8 cellular contexts compared by ENCODE assay signal in the genomic region with DNA sequence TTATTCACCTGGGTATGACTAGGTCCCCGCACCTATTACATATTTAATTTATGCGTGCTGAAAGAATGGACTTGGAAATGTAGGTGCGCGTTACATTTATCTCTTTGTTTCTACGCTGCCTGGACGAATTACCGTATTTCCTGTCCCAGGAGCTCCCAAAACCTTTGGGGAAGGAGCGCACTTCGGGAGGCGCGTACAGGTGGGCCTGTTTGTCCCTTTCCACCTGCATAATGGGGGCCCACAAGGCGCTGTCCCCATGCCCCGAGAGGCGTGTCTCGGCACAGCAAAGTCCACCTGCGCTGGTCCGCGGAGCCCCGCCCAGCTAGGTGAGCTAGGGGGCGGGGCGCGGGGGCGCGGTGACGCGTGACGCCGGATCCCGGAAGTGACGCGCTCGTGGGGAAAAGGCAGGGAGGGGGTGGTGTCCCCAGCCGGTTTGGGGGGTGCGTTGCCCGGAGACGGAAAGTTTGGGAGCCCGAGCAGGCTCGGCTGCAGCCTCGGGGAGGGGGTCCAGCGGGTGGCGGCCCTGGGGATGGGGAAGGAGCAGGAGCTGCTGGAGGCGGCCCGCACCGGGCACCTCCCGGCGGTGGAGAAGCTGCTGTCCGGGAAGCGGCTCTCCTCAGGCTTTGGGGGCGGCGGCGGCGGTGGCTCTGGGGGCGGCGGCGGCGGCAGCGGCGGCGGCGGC. TPM values are rescaled to one million over a fixed set of nuclear protein-coding genes. Genes with fewer than 3 reads are reported as not detected.
DNase-seq lines count a peak whose midpoint lies in the region; ATAC-seq and TF ChIP-seq lines count a peak whose summit lies in the region.

A gene with protein sequence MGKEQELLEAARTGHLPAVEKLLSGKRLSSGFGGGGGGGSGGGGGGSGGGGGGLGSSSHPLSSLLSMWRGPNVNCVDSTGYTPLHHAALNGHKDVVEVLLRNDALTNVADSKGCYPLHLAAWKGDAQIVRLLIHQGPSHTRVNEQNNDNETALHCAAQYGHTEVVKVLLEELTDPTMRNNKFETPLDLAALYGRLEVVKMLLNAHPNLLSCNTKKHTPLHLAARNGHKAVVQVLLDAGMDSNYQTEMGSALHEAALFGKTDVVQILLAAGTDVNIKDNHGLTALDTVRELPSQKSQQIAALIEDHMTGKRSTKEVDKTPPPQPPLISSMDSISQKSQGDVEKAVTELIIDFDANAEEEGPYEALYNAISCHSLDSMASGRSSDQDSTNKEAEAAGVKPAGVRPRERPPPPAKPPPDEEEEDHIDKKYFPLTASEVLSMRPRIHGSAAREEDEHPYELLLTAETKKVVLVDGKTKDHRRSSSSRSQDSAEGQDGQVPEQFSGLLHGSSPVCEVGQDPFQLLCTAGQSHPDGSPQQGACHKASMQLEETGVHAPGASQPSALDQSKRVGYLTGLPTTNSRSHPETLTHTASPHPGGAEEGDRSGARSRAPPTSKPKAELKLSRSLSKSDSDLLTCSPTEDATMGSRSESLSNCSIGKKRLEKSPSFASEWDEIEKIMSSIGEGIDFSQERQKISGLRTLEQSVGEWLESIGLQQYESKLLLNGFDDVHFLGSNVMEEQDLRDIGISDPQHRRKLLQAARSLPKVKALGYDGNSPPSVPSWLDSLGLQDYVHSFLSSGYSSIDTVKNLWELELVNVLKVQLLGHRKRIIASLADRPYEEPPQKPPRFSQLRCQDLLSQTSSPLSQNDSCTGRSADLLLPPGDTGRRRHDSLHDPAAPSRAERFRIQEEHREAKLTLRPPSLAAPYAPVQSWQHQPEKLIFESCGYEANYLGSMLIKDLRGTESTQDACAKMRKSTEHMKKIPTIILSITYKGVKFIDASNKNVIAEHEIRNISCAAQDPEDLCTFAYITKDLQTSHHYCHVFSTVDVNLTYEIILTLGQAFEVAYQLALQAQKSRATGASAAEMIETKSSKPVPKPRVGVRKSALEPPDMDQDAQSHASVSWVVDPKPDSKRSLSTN (plus strand): TSS at position 382 of the 682 bp plus-strand sequence. CDS start 148 bp downstream, at position 530.

- intact Hi-C loops in Right ventricle myocardium inferior (cut with DNase I) = loop anchor here (2.0 kb wide), 1 partner anchor 76 kb away; no protein-coding TSS in a partner anchor
- intact Hi-C loops in ovary (cut with DNase I) = loop anchor here in 2 of 4 donors (5.0 to 10.0 kb wide), 2 partner anchors 96 to 132 kb away; partner anchors contain the start of gene SNRPC (in 1 of the 2)
- intact Hi-C loops in testis (cut with DNase I; ENCODE audit: low total_unique reads) = no loop called here

- peak within 1 kb of the TSS; percentile 80 for H3K4me3 ChIP-seq in LNCaP clone FGC (ENCODE audit: low read depth, low read length)
- H3K4me3 ChIP-seq in SK-N-SH (ENCODE audit: low read depth in 2 of 2, low read length in 1 of 2) = peak within 1 kb of the TSS; percentile 92 to 95
- H3K4me3 ChIP-seq in ovary = peak within 1 kb of the TSS; percentile 88
- H3K4me3 ChIP-seq in testis = peak within 1 kb of the TSS; percentile 88 to 91

- TF ChIP-seq RAD21 in SK-N-SH (IDR thresholded peaks at IDR 0.05; ENCODE audit: low read length) = no peak

- H3K4me3 Mint-ChIP-seq in activated naive CD4-positive, alpha-beta T cell treated with anti-CD3 and anti-CD28 coated beads, Interleukin-2, amount 50 U/mL, for 24 hours = peak within 1 kb of the TSS; percentile 100

- TF ChIP-seq CTCF in LNCaP clone FGC (IDR thresholded peaks at IDR 0.05; ENCODE audit: control insufficient read depth, extremely low read depth, insufficient read depth) = no peak
- TF ChIP-seq CTCF in SK-N-SH (IDR thresholded peaks at IDR 0.05) = no peak
- no peak for TF ChIP-seq CTCF in ovary (IDR thresholded peaks at IDR 0.05)
- no peak for TF ChIP-seq CTCF in testis (IDR thresholded peaks at IDR 0.05)

- peak within 1 kb of the TSS; percentile 85 to 86 for H3K27ac ChIP-seq in SK-N-SH (ENCODE audit: low read depth in 2 of 2, low read length in 1 of 2)
- peak within 1 kb of the TSS; percentile 75 to 79 for H3K27ac ChIP-seq in ovary
- peak within 1 kb of the TSS; percentile 73 to 87 for H3K27ac ChIP-seq in testis

- H3K4me1 Mint-ChIP-seq in activated naive CD4-positive, alpha-beta T cell treated with anti-CD3 and anti-CD28 coated beads, Interleukin-2, amount 50 U/mL, for 24 hours = peaks cover 53% of the 10 kb centered on the region

- POLR2A ChIA-PET in SK-N-SH (lab: Yijun Ruan, JAX) = interaction anchor here (1.2 to 1.8 kb wide), 2 partner anchors 98 to 132 kb away, joined by 4 to 6 read pairs; partner anchors contain the start of genes BLTP3A and SNRPC

- peaks cover 13% of the 10 kb centered on the region for H3F3A ChIP-seq in SK-N-SH (replicated peaks; ENCODE audit: insufficient read depth)

- H3K4me1 ChIP-seq in SK-N-SH (ENCODE audit: control insufficient read depth in 1 of 2, insufficient read depth in 2 of 2, low read depth in 1 of 2, low read length in 1 of 2) = peaks cover 0 to 10% of the 10 kb centered on the region in 2 experiments; a peak in 2 of 4 replicates
- H3K4me1 ChIP-seq in ovary (ENCODE audit: insufficient read depth) = peaks cover 5% of the 10 kb centered on the region
- H3K4me1 ChIP-seq in testis = peaks cover 3% of the 10 kb centered on the region

- 2% methylated on average over 21 of the region's 60 CpGs for WGBS in SK-N-SH (ENCODE audit: low lambda C conversion rate)
- WGBS in ovary, 3 donors = 0 to 1% (median 1%) methylated on average over 48 to 60 of the region's 60 CpGs
- 1 to 2% methylated on average over 19 to 60 of the region's 60 CpGs for WGBS in testis, 2 donors

- H3K9me2 ChIP-seq in SK-N-SH = no peaks in the 10 kb centered on the region

- H3K79me2 ChIP-seq in SK-N-SH (ENCODE audit: insufficient read depth) = peaks cover 62% of the 10 kb centered on the region

- peaks cover 12% of the 10 kb centered on the region for H3K36me3 Mint-ChIP-seq in activated naive CD4-positive, alpha-beta T cell treated with anti-CD3 and anti-CD28 coated beads, Interleukin-2, amount 50 U/mL, for 24 hours

- peak; percentile 87 for TF ChIP-seq POLR2A in ovary (IDR thresholded peaks at IDR 0.05)
- TF ChIP-seq POLR2A in testis (IDR thresholded peaks at IDR 0.05) = peak; percentile 35

- no peak for TF ChIP-seq EP300 in SK-N-SH (IDR thresholded peaks at IDR 0.05; ENCODE audit: borderline replicate concordance in 1 of 2, low read depth in 1 of 2, low read length in 1 of 2)
- TF ChIP-seq EP300 in ovary (IDR thresholded peaks at IDR 0.05) = no peak

- peak within 1 kb of the TSS; percentile 82 for H3K4me2 ChIP-seq in SK-N-SH

- CTCF ChIA-PET in SK-N-SH (lab: Yijun Ruan, JAX) = interaction anchor here (0.9 to 1.1 kb wide), 3 partner anchors 16 to 252 kb away, joined by 3 read pairs; partner anchors contain the start of gene TCP11

- H4K20me1 ChIP-seq in SK-N-SH (ENCODE audit: insufficient read depth) = no peaks in the 10 kb centered on the region

- H3K9ac ChIP-seq in SK-N-SH = peak within 1 kb of the TSS; percentile 92

- no peaks in the 10 kb centered on the region for H3K27me3 Mint-ChIP-seq in activated naive CD4-positive, alpha-beta T cell treated with anti-CD3 and anti-CD28 coated beads, Interleukin-2, amount 50 U/mL, for 24 hours

- H3K36me3 ChIP-seq in SK-N-SH (replicated peaks in 1 of 2; ENCODE audit: control insufficient read depth in 1 of 2, insufficient read depth in 2 of 2, low read length in 1 of 2) (peaks cover 3 to 16% of the 10 kb centered on the region in 2 experiments), ovary (no peaks in the 10 kb centered on the region), testis (ENCODE audit: low read depth, missing control alignments) (no peaks in the 10 kb centered on the region)

- DNase-seq in C1 segment of cervical spinal cord (lab: John Stamatoyannopoulos, UW) = peak; percentile 25 to 89 (median 72)
- no peak for DNase-seq in LNCaP clone FGC (ENCODE audit: low read depth)
- peak; percentile 92 for DNase-seq in SK-N-SH
- DNase-seq in Right ventricle myocardium inferior (ENCODE audit: missing footprints) = peak; percentile 94
- DNase-seq in ovary = peak; percentile 88 to 92 (median 90)
- DNase-seq in testis = peak; percentile 94

- no peaks in the 10 kb centered on the region for H3K9me3 Mint-ChIP-seq in activated naive CD4-positive, alpha-beta T cell treated with anti-CD3 and anti-CD28 coated beads, Interleukin-2, amount 50 U/mL, for 24 hours

- H3K27me3 ChIP-seq in SK-N-SH (ENCODE audit: insufficient read depth) (no peaks in the 10 kb centered on the region), ovary (no peaks in the 10 kb centered on the region), testis (no peaks in the 10 kb centered on the region)

- H3K9me3 ChIP-seq in SK-N-SH (no peaks in the 10 kb centered on the region), ovary (no peaks in the 10 kb centered on the region), testis (no peaks in the 10 kb centered on the region)

- peak within 1 kb of the TSS; percentile 97 for H2AFZ ChIP-seq in SK-N-SH (ENCODE audit: low read depth)

- ATAC-seq in GM19463 (IDR thresholded peaks at IDR 0.05; ENCODE audit: unreplicated experiment) (peak; percentile 58), Right ventricle myocardium inferior (peak; percentile 82)

- peak within 1 kb of the TSS; percentile 99 for H3K27ac Mint-ChIP-seq in activated naive CD4-positive, alpha-beta T cell treated with anti-CD3 and anti-CD28 coated beads, Interleukin-2, amount 50 U/mL, for 24 hours

TF ChIP-seq in SK-N-SH, 30 proteins besides CTCF, POLR2A, EP300 and RAD21 (continues in another document):
- TF ChIP-seq ELF1 (IDR thresholded peaks at IDR 0.05) (peak; percentile 84), RFX5 (IDR thresholded peaks at IDR 0.05; ENCODE audit: low read length) (no peak)

RNA-seq across cellular contexts. Expression of the gene that starts here (rescaled TPM):
- polyA plus RNA-seq in SK-N-SH (2012; rRNA removed) = 7.6 and 8.2 TPM in 2 replicates
- 5.8 and 6.9 TPM in 2 replicates for polyA plus RNA-seq in SK-N-SH (2012; cell fraction: cytosol; rRNA removed)
- 17.6 and 20.8 TPM in 2 replicates for polyA plus RNA-seq in SK-N-SH (2012; cell fraction: nucleus; rRNA removed)
- total RNA-seq in Right ventricle myocardium inferior = 26.8 TPM
- total RNA-seq in ovary = 10 to 100 TPM; 16.0 to 45.0 (median 28.9) TPM
- 10 to 100 TPM; 19.2 to 20.5 TPM for polyA plus RNA-seq in ovary
- total RNA-seq in testis = 10 to 100 TPM; 95.9 to 96.9 TPM
- polyA plus RNA-seq in testis (ENCODE audit: insufficient read depth, low read depth, low replicate concordance) = 44.2 TPM
